Comparison of ENCODE assay signal across 23 cellular contexts in the genomic region with DNA sequence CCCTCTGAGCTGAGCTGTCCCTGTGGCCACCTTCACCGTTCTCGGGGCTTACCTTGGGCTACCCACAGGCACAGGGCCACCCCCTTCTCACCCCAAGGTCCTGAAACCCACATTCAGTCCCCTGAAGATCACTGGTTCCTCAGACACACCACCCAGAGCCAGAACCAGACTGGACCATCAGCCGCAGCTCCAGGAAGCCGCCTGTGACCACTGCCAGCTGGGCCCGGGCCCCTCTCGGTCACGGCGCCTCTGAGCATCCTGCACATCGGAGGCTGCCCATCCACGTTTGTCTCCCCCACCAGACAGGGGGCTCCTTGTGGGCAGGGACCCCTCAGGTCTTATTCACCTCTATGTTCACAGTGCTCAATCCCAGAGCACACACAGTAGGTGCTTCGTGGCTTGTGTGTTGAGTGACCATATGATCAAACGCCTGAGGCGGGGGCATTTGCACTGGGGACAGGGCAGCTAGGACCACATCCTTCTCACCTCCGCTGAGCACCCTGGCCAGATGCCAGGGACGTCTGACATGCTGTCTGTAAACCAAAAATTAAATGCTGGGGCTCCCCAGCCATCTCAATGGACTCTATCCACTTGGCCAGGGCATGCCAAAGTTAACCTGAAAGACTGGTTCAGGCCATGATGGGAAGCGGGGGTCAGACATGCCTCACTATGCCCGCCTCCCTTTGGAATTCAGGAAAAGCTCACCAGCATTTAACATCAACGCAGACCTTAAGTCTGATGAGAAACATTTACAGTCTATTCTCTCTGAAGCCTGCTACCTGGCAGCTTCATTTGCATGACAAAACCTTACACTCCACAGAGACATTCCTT.
A peak's percentile ranks its signal among the peaks of the same experiment; 100 is the strongest.
DNase-seq lines count a peak whose midpoint lies in the region; FAIRE-seq and TF ChIP-seq lines count a peak whose summit lies in the region.
"Had no signal": no experiment of that assay in that cellular context is flagged by ENCODE, and none has a peak within 500 bp of the region (broad histone marks: within the 10 kb centered on the region; RNA-seq: fewer than 3 reads in every experiment).

No MANE protein-coding gene starts in this region.

- no peak overlapping the region for H3K14ac ChIP-seq in H1 (ENCODE audit: insufficient read length)

- H3K9me3 ChIP-seq in HUES48 (ENCODE audit: control insufficient read depth, insufficient read depth, low read length) (no peaks in the 10 kb centered on the region), H1 (ENCODE audit: insufficient read depth in 2 of 2, low read depth in 1 of 2, low read length in 1 of 2) (no peaks in the 10 kb centered on the region), neural cell (ENCODE audit: low read length) (no peaks in the 10 kb centered on the region)
- H3K9me3 ChIP-seq: heart right ventricle had no signal

- H3K4me1 ChIP-seq in HUES48 (ENCODE audit: control insufficient read depth, insufficient read depth, low read length) (peaks cover 27% of the 10 kb centered on the region), H1 (replicated peaks in 1 of 4; ENCODE audit: control insufficient read depth in 3 of 4, insufficient read depth in 4 of 4, low read length in 3 of 4) (peaks cover 6 to 36% (median 28%) of the 10 kb centered on the region in 4 experiments)

- H2AK5ac ChIP-seq in H1 (ENCODE audit: low read depth, low read length), result peak overlapping the region; percentile 97

- FAIRE-seq in H1 (lab: Jason Lieb, UNC), result peak; percentile 85
- FAIRE-seq: astrocyte, G401.6, HTR-8/SVneo, urothelium cell line had no signal

- H3K27ac ChIP-seq in HUES48 (ENCODE audit: low read depth, low read length) (peak overlapping the region; percentile 78), H1 (ENCODE audit: low read depth, low read length) (peak overlapping the region; percentile 74; the same call in 1 of the 2 replicates), neural cell (ENCODE audit: low read length) (peak overlapping the region; percentile 56)
- H3K27ac ChIP-seq: 22Rv1, heart right ventricle, parathyroid adenoma had no signal

- no peaks in the 10 kb centered on the region for H3K9me2 ChIP-seq in neural cell (ENCODE audit: insufficient read depth, low read length)

- H3K23ac ChIP-seq in H1 (ENCODE audit: insufficient read length), result no peak overlapping the region

- peak overlapping the region; percentile 99 for H2BK5ac ChIP-seq in H1 (ENCODE audit: low read depth, low read length)

- peak overlapping the region; percentile 95 for H4K8ac ChIP-seq in H1 (ENCODE audit: extremely low read depth, insufficient read depth, low read length)

- no peak overlapping the region for H3K4me3 ChIP-seq in HUES48 (ENCODE audit: low read depth, low read length)
- no peak overlapping the region for H3K4me3 ChIP-seq in H1 (ENCODE audit: extremely low read depth in 1 of 4, insufficient read depth in 2 of 4, low read depth in 3 of 4, low read length in 4 of 4)
- no peak overlapping the region for H3K4me3 ChIP-seq in neural cell (ENCODE audit: low read length)
- H3K4me3 ChIP-seq: heart right ventricle had no signal

- peak overlapping the region; percentile 36 for H3K56ac ChIP-seq in H1 (replicated peaks; ENCODE audit: insufficient read length, low read depth, low read length)

- no peaks in the 10 kb centered on the region for H3K79me1 ChIP-seq in H1 (ENCODE audit: low read depth, low read length)

- POLR2A ChIA-PET in H1 (lab: Charles Lee; ENCODE audit: partially characterized antibody), result interaction anchor here (1.0 to 2.1 kb wide), 7 partner anchors 11 to 108 kb away, joined by 3 to 8 read pairs (median 3); no protein-coding TSS in a partner anchor

- peak in 1 of 2 experiments; percentile 3; a peak in 1 of 4 replicates for TF ChIP-seq RAD21 in H1 (IDR thresholded peaks at IDR 0.05 in 1 of 2, conservative IDR thresholded peaks at IDR 0.05 in 1 of 2; ENCODE audit: low read depth in 2 of 2, low read length in 2 of 2)
- TF ChIP-seq RAD21 in neural cell (conservative IDR thresholded peaks at IDR 0.05), result no peak

- H4K5ac ChIP-seq in H1 (ENCODE audit: insufficient read length, low read depth, low read length), result peak overlapping the region; percentile 53

- CTCF ChIA-PET in H1 (lab: Charles Lee; ENCODE audit: partially characterized antibody), result interaction anchor here (1.0 to 3.9 kb wide), 6 partner anchors 11 to 245 kb away, joined by 3 to 16 read pairs (median 4); no protein-coding TSS in a partner anchor

- H3K79me2 ChIP-seq in H1 (ENCODE audit: control insufficient read depth in 1 of 2, insufficient read depth in 2 of 2, low read length in 2 of 2) (no peaks in the 10 kb centered on the region), neural cell (replicated peaks; ENCODE audit: insufficient read depth, low read length) (no peaks in the 10 kb centered on the region)
- H3K79me2 ChIP-seq: parathyroid adenoma had no signal

- peak overlapping the region; percentile 100 for H2BK20ac ChIP-seq in H1 (ENCODE audit: low read length)

- H3K23me2 ChIP-seq in H1 (ENCODE audit: low read depth, low read length), result no peaks in the 10 kb centered on the region

- TF ChIP-seq POLR2A in H1 (IDR thresholded peaks at IDR 0.05; ENCODE audit: control extremely low read depth in 1 of 2, low read depth in 2 of 2, low read length in 2 of 2), result no peak

- H3K4me2 ChIP-seq in H1 (ENCODE audit: insufficient read depth in 1 of 2, low read depth in 2 of 2, low read length in 2 of 2), result peak overlapping the region; percentile 6 to 12; a peak in 3 of 4 replicates
- H3K4me2 ChIP-seq in neural cell (ENCODE audit: low read length), result no peak overlapping the region

- H3F3A ChIP-seq in neural cell (ENCODE audit: insufficient read depth, low read length, poor library complexity, severe bottlenecking), result no peaks in the 10 kb centered on the region

- peak overlapping the region; percentile 99 for H4K91ac ChIP-seq in H1 (replicated peaks; ENCODE audit: insufficient read length, low read length)

- 74% methylated on average over 17 of the region's 18 CpGs; no CpG with 5 or more reads in 1 of the 2 experiments for WGBS in H1 (ENCODE audit: extremely low coverage in 1 of 2, insufficient coverage in 1 of 2, insufficient read length in 1 of 2, insufficient replicate concordance in 2 of 2, low coverage in 1 of 2, low lambda C conversion rate in 2 of 2, missing lambda C conversion rate in 1 of 2), 2 experiments

- H2BK120ac ChIP-seq in H1 (replicated peaks; ENCODE audit: low read depth, low read length), result peak overlapping the region; percentile 97

- H2BK15ac ChIP-seq in H1 (ENCODE audit: low read length), result peak overlapping the region; percentile 1; the same call in 1 of the 2 replicates

- peak; percentile 15 for DNase-seq in DMS 273 (lab: John Stamatoyannopoulos, UW; ENCODE audit: unreplicated experiment)
- DNase-seq in DMS 273 treated with DMSO at 0.1 percent for 48 hours (lab: John Stamatoyannopoulos, UW), result no peak
- DNase-seq in H1 (ENCODE audit: low read depth in 1 of 2, low spot score in 2 of 2), result no peak
- no peak for DNase-seq in cerebellum (ENCODE audit: low spot score)
- no peak for DNase-seq in cerebellar cortex (ENCODE audit: low spot score)
- no peak for DNase-seq in superior temporal gyrus (ENCODE audit: extremely low spot score)
- DNase-seq: activated B cell treated with CpG ODN at 0.5 μM for 24 hours; activated CD8-positive, alpha-beta T cell treated with anti-CD3 and anti-CD28 coated beads, Interleukin-2, amount 10 ng/mL, durations not matched to agents 7 days and 5 days; activated T-cell treated with anti-CD3 and anti-CD28 coated beads, Interleukin-2, amount 50 U/mL, for 24 hours; AML-193; GOT3; heart right ventricle; kidney glomerular epithelial cell; NCI-H1694; NCI-H526 treated with DMSO at 0.1 percent for 48 hours had no signal

- TF ChIP-seq EP300 in H1 (IDR thresholded peaks at IDR 0.05; ENCODE audit: borderline replicate concordance in 1 of 2, low read depth in 2 of 2, low read length in 2 of 2) (peak in 1 of 2 experiments; percentile 18; a peak in 1 of 3 replicates), neural cell (conservative IDR thresholded peaks at IDR 0.05; ENCODE audit: poor library complexity, severe bottlenecking) (no peak)

- H3K18ac ChIP-seq in H1 (ENCODE audit: extremely low read depth, low read length), result peak overlapping the region; percentile 95

- H4K20me1 ChIP-seq in H1 (replicated peaks in 1 of 2; ENCODE audit: control insufficient read depth in 1 of 2, insufficient read depth in 2 of 2, low read length in 2 of 2) (no peaks in the 10 kb centered on the region), neural cell (ENCODE audit: insufficient read depth) (no peaks in the 10 kb centered on the region)

- H3K9ac ChIP-seq in HUES48 (ENCODE audit: low read depth, low read length) (0 out of 2 replicates have a peak overlapping the region, but pooled peaks have one; percentile 46), H1 (replicated peaks in 1 of 4; ENCODE audit: extremely low read depth in 1 of 4, low read depth in 3 of 4, low read length in 3 of 4) (peak overlapping the region in 1 of 4 experiments; percentile 8; a peak in 2 of 7 replicates), neural cell (ENCODE audit: low read length) (peak overlapping the region; percentile 26)
- H3K9ac ChIP-seq: parathyroid adenoma had no signal

- H3K27me3 ChIP-seq in HUES48 (ENCODE audit: control insufficient read depth, insufficient read depth, low read length) (no peaks in the 10 kb centered on the region), H1 (replicated peaks in 1 of 4; ENCODE audit: control insufficient read depth in 3 of 4, extremely low read depth in 1 of 4, insufficient read depth in 3 of 4, low read length in 3 of 4) (no peaks in the 10 kb centered on the region), neural cell (ENCODE audit: insufficient read depth, low read depth, low read length) (no peaks in the 10 kb centered on the region)

- peak overlapping the region; percentile 55 for H2BK12ac ChIP-seq in H1 (ENCODE audit: low read depth, low read length)

- H3K36me3 ChIP-seq in HUES48 (ENCODE audit: control insufficient read depth, insufficient read depth, low read length) (no peaks in the 10 kb centered on the region), H1 (ENCODE audit: control insufficient read depth in 2 of 4, insufficient read depth in 4 of 4, low read length in 3 of 4) (no peaks in the 10 kb centered on the region), neural cell (ENCODE audit: insufficient read depth, low read length) (no peaks in the 10 kb centered on the region)
- H3K36me3 ChIP-seq: heart right ventricle had no signal

- TF ChIP-seq CTCF in H1 (IDR thresholded peaks at IDR 0.05; ENCODE audit: control extremely low read depth in 1 of 3, insufficient read depth in 1 of 3, low read depth in 1 of 3, low read length in 3 of 3), result no peak
- no peak for TF ChIP-seq CTCF in neural cell (IDR thresholded peaks at IDR 0.05; ENCODE audit: poor library complexity, severe bottlenecking)

- peak overlapping the region; percentile 99 for H3K4ac ChIP-seq in H1 (replicated peaks; ENCODE audit: insufficient read length, low read depth, low read length)

- no peak overlapping the region for H2AFZ ChIP-seq in H1 (ENCODE audit: low read length)
- H2AFZ ChIP-seq in neural cell (ENCODE audit: low read depth, low read length), result no peak overlapping the region
- H2AFZ ChIP-seq: parathyroid adenoma had no signal

TF ChIP-seq in H1, 55 proteins besides CTCF, POLR2A, EP300 and RAD21 (continues in another document):
- TF ChIP-seq TEAD4 (IDR thresholded peaks at IDR 0.05; ENCODE audit: low read depth, low read length), result peak; percentile 76

TF ChIP-seq in neural cell, 6 proteins besides CTCF, POLR2A, EP300 and RAD21:
- TF ChIP-seq SMC3 (conservative IDR thresholded peaks at IDR 0.05; ENCODE audit: poor library complexity), result no peak
